In genomic region chr17:68204736-68205135, GRCh38 we compare ENCODE assay signal across 8 cellular contexts. TPM values are rescaled to one million over a fixed set of nuclear protein-coding genes. Genes with fewer than 3 reads are reported as not detected.
A peak's percentile ranks its signal among the peaks of the same experiment; 100 is the strongest.
DNase-seq lines count a peak whose midpoint lies in the region; ATAC-seq and TF ChIP-seq lines count a peak whose summit lies in the region.

No MANE protein-coding gene starts in this region.

- POLR2A ChIA-PET in Caco-2 (lab: Charles Lee), result no interaction called here

- peaks cover 12% of the 10 kb centered on the region for H3K27me3 Mint-ChIP-seq in Caco-2 (ENCODE audit: insufficient read depth, unreplicated experiment)
- peaks cover 11% of the 10 kb centered on the region for H3K27me3 Mint-ChIP-seq in activated T-cell treated with anti-CD3 and anti-CD28 coated beads, Interleukin-2, amount 50 U/mL, for 72 hours (ENCODE audit: low read depth)

- ATAC-seq in HG02970 (IDR thresholded peaks at IDR 0.05; ENCODE audit: low FRiP score, unreplicated experiment), result peak; percentile 13
- ATAC-seq in activated T-cell treated with anti-CD3 and anti-CD28 coated beads, Interleukin-2, amount 50 U/mL, for 72 hours (replicated peaks in 1 of 2), result no peak

- peaks cover 6% of the 10 kb centered on the region for H3K27me3 ChIP-seq in Caco-2 (replicated peaks; ENCODE audit: control insufficient read depth, insufficient read depth, low read length)

- peaks cover 13% of the 10 kb centered on the region for H3K4me1 ChIP-seq in Caco-2

- peak overlapping the region; percentile 67 for H3K4me3 Mint-ChIP-seq in Caco-2 (ENCODE audit: unreplicated experiment)
- H3K4me3 Mint-ChIP-seq in activated T-cell treated with anti-CD3 and anti-CD28 coated beads, Interleukin-2, amount 50 U/mL, for 72 hours, result peak overlapping the region; percentile 92 to 98

- H3K4me1 Mint-ChIP-seq in Caco-2 (ENCODE audit: low read depth, unreplicated experiment), result peaks cover 8% of the 10 kb centered on the region
- H3K4me1 Mint-ChIP-seq in activated T-cell treated with anti-CD3 and anti-CD28 coated beads, Interleukin-2, amount 50 U/mL, for 72 hours (ENCODE audit: low read depth), result peaks cover 35% of the 10 kb centered on the region

- no peaks in the 10 kb centered on the region for H3K9me3 ChIP-seq in Caco-2

- no peak for TF ChIP-seq CTCF in Caco-2 (IDR thresholded peaks at IDR 0.05; ENCODE audit: insufficient read depth in 1 of 2, low read depth in 1 of 2, low read length in 1 of 2, severe bottlenecking in 1 of 2, unreplicated experiment in 1 of 2)

- no peaks in the 10 kb centered on the region for H3K36me3 Mint-ChIP-seq in Caco-2 (ENCODE audit: insufficient read depth, unreplicated experiment)
- H3K36me3 Mint-ChIP-seq in activated T-cell treated with anti-CD3 and anti-CD28 coated beads, Interleukin-2, amount 50 U/mL, for 72 hours (ENCODE audit: insufficient read depth in 2 of 2), result peaks cover 10 to 22% of the 10 kb centered on the region in 2 donors

- H3K27ac Mint-ChIP-seq in Caco-2 (ENCODE audit: unreplicated experiment), result no peak overlapping the region
- no peak overlapping the region for H3K27ac Mint-ChIP-seq in activated T-cell treated with anti-CD3 and anti-CD28 coated beads, Interleukin-2, amount 50 U/mL, for 72 hours

- no TSS peak for BruUV-seq in Caco-2 (replicated peaks; lab: Mats Ljungman, UMichigan)

- H3K4me3 ChIP-seq in Caco-2 (ENCODE audit: low read depth, low read length), result peak overlapping the region; percentile 91

- CTCF ChIA-PET in Caco-2 (lab: Charles Lee), result interaction anchor here (0.7 to 0.9 kb wide), 2 partner anchors 31 to 253 kb away, joined by 3 read pairs; partner anchors contain the start of gene WIPI1

- H3K36me3 ChIP-seq in Caco-2 (ENCODE audit: control insufficient read depth, insufficient read depth, low read length), result no peaks in the 10 kb centered on the region

- H3K9me3 Mint-ChIP-seq in Caco-2 (ENCODE audit: unreplicated experiment), result no peaks in the 10 kb centered on the region
- no peaks in the 10 kb centered on the region for H3K9me3 Mint-ChIP-seq in activated T-cell treated with anti-CD3 and anti-CD28 coated beads, Interleukin-2, amount 50 U/mL, for 72 hours

- peak overlapping the region; percentile 63 for H3K27ac ChIP-seq in substantia nigra (ENCODE audit: low read depth, low read length, poor library complexity, severe bottlenecking)

- no peak for DNase-seq in Caco-2
- DNase-seq in activated T-cell treated with anti-CD3 and anti-CD28 coated beads, Interleukin-2, amount 50 U/mL, for 72 hours, result no peak
- peak; percentile 57 for DNase-seq in islet precursor cell
- DNase-seq in substantia nigra (lab: John Stamatoyannopoulos, UW), result peak in 1 of 49 donors; percentile 79
- no peak for DNase-seq in NCI-H2107 treated with DMSO at 0.1 percent for 48 hours (lab: John Stamatoyannopoulos, UW; ENCODE audit: unreplicated experiment)
- DNase-seq in midbrain (lab: John Stamatoyannopoulos, UW), result no peak
- no peak for DNase-seq in Kasumi-1 (lab: John Stamatoyannopoulos, UW)

- intact Hi-C loops in Caco-2 (cut with micrococcal nuclease; ENCODE audit: unreplicated experiment), result loop anchor here (1.0 kb wide), 2 partner anchors 32 to 232 kb away; no protein-coding TSS in a partner anchor

RNA-seq across cellular contexts. Expression of gene AMZ2, which starts 43.1 kb away (rescaled TPM):
- 52.2 and 60.2 TPM in 2 replicates for total RNA-seq in Caco-2 (2022)
- total RNA-seq in activated T-cell treated with anti-CD3 and anti-CD28 coated beads, Interleukin-2, amount 50 U/mL, for 72 hours, result 100 to 1,000 TPM; 185 to 224 TPM
